Comparison of ENCODE assay signal across 13 cellular contexts in the genomic region with DNA sequence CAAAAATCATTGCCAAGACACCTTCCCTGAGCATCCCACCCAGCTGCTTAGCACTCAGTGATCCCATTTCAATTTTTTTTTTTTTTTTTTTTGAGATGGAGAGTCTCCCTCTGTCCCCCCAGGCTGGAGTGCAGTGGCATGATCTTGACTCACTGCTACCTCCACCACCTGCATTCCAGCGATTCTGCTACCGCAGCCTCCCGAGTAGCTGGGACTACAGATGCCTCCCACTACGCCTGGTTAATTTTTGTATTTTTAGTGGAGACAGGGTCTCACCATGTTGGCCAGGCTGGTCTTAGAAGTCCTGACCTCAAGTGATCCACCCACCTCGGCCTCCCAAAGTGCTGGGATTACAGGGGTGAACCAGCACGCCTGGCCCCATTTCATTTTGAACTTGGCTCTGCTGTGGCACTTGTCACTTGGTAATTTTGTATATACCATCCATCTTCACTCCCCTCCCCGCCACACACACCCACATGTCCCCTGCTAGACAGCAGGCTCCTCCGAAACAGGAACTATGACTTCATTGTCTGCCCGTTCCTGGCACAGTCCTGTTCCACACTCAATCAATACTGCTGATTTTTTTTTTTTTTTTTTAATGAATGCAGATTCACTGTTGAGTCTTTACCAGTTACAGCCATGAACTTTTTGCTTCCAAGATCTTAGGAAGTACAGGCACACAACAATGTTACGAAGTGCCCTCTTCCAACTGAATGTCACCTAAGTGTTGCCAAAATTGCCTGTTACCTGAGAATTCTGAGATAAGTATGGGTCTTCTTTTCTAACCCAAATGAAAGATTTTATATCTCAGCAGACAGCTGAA. TPM values are rescaled to one million over a fixed set of nuclear protein-coding genes. Genes with fewer than 3 reads are reported as not detected.
DNase-seq lines count a peak whose midpoint lies in the region; ATAC-seq lines count a peak whose summit lies in the region.
"Had no signal": no experiment of that assay in that cellular context is flagged by ENCODE, and none has a peak within 500 bp of the region (broad histone marks: within the 10 kb centered on the region; RNA-seq: fewer than 3 reads in every experiment).

No MANE protein-coding gene starts in this region.

- no peak overlapping the region for H3K4me3 Mint-ChIP-seq in activated T-helper 17 cell treated with anti-CD3 and anti-CD28 coated beads, Interleukin-2, amount 50 U/mL, for 72 hours
- H3K4me3 Mint-ChIP-seq: activated naive CD4-positive, alpha-beta T cell treated with anti-CD3 and anti-CD28 coated beads, Interleukin-2, amount 10 ng/mL, durations not matched to agents 7 days and 5 days had no signal

- H3K9me3 Mint-ChIP-seq in activated T-helper 17 cell treated with anti-CD3 and anti-CD28 coated beads, Interleukin-2, amount 50 U/mL, for 72 hours: no peaks in the 10 kb centered on the region
- H3K9me3 Mint-ChIP-seq: activated naive CD4-positive, alpha-beta T cell treated with anti-CD3 and anti-CD28 coated beads, Interleukin-2, amount 10 ng/mL, durations not matched to agents 7 days and 5 days had no signal

- DNase-seq in Right ventricle myocardium superior (no peak), Right ventricle myocardium inferior (ENCODE audit: missing footprints) (no peak), lung microvascular endothelial cell (ENCODE audit: low read depth in 2 of 2) (peak; percentile 50 to 58), NCI-H2029 treated with DMSO at 0.1 percent for 48 hours (lab: John Stamatoyannopoulos, UW) (no peak)
- DNase-seq: activated naive CD4-positive, alpha-beta T cell treated with anti-CD3 and anti-CD28 coated beads, Interleukin-2, amount 10 ng/mL, durations not matched to agents 7 days and 5 days; cortex of kidney; DMS79 had no signal

- peaks cover 9% of the 10 kb centered on the region for H3K4me1 Mint-ChIP-seq in activated T-helper 17 cell treated with anti-CD3 and anti-CD28 coated beads, Interleukin-2, amount 50 U/mL, for 72 hours
- H3K4me1 Mint-ChIP-seq: activated naive CD4-positive, alpha-beta T cell treated with anti-CD3 and anti-CD28 coated beads, Interleukin-2, amount 10 ng/mL, durations not matched to agents 7 days and 5 days had no signal

- ATAC-seq in Right ventricle myocardium superior (ENCODE audit: poor library complexity): peak; percentile 18
- ATAC-seq in Right ventricle myocardium inferior: no peak
- ATAC-seq in activated T-helper 17 cell treated with anti-CD3 and anti-CD28 coated beads, Interleukin-2, amount 50 U/mL, for 72 hours (replicated peaks): peak; percentile 45
- no peak for ATAC-seq in GM21367 (IDR thresholded peaks at IDR 0.05; ENCODE audit: unreplicated experiment)
- ATAC-seq in HG02981 (IDR thresholded peaks at IDR 0.05; ENCODE audit: unreplicated experiment): no peak

- H3K27ac ChIP-seq in temporal lobe (ENCODE audit: low read depth, low read length): peak overlapping the region; percentile 85
- H3K27ac ChIP-seq: parathyroid adenoma, tibial artery had no signal

- H3K27ac Mint-ChIP-seq in activated T-helper 17 cell treated with anti-CD3 and anti-CD28 coated beads, Interleukin-2, amount 50 U/mL, for 72 hours: no peak overlapping the region
- H3K27ac Mint-ChIP-seq: activated naive CD4-positive, alpha-beta T cell treated with anti-CD3 and anti-CD28 coated beads, Interleukin-2, amount 10 ng/mL, durations not matched to agents 7 days and 5 days had no signal

- peaks cover 12% of the 10 kb centered on the region for H3K36me3 Mint-ChIP-seq in activated T-helper 17 cell treated with anti-CD3 and anti-CD28 coated beads, Interleukin-2, amount 50 U/mL, for 72 hours (ENCODE audit: low read depth)

- intact Hi-C loops in Right ventricle myocardium superior (cut with DNase I) (no loop called here), Right ventricle myocardium inferior (cut with DNase I) (no loop called here)

- peaks cover 1% of the 10 kb centered on the region for H3K27me3 Mint-ChIP-seq in activated T-helper 17 cell treated with anti-CD3 and anti-CD28 coated beads, Interleukin-2, amount 50 U/mL, for 72 hours

RNA-seq across cellular contexts. Expression of a gene that starts 17.3 kb away (rescaled TPM):
- 5.5 TPM for total RNA-seq in Right ventricle myocardium superior
- 6.3 TPM for total RNA-seq in Right ventricle myocardium inferior
- 1 to 10 TPM; 5.0 to 7.8 TPM for total RNA-seq in activated T-helper 17 cell treated with anti-CD3 and anti-CD28 coated beads, Interleukin-2, amount 50 U/mL, for 72 hours
- 6.8 and 9.1 TPM in 2 replicates for total RNA-seq in lung microvascular endothelial cell
- total RNA-seq in temporal lobe: 59.5 TPM

RNA-seq across cellular contexts. Expression of a gene that starts 38.3 kb away (rescaled TPM):
- total RNA-seq in Right ventricle myocardium superior: 36.8 TPM
- total RNA-seq in Right ventricle myocardium inferior: 35.1 TPM
- 10 to 100 TPM; 27.4 to 31.3 TPM for total RNA-seq in activated T-helper 17 cell treated with anti-CD3 and anti-CD28 coated beads, Interleukin-2, amount 50 U/mL, for 72 hours
- total RNA-seq in lung microvascular endothelial cell: 4.1 and 7.3 TPM in 2 replicates
- 51.9 TPM for total RNA-seq in temporal lobe

Comparison
In these comparisons a context has a peak if more than half of its experiments do, and no peak if none do; other contexts are left out.
1. ATAC-seq: peak in Right ventricle myocardium superior (single experiment) and activated T-helper 17 cell treated with anti-CD3 and anti-CD28 coated beads, Interleukin-2, amount 50 U/mL, for 72 hours (single experiment); none in Right ventricle myocardium inferior (single experiment), GM21367 (single experiment) and HG02981 (single experiment).
2. DNase-seq: peak in lung microvascular endothelial cell (2 of 2); none in Right ventricle myocardium superior (single experiment), Right ventricle myocardium inferior (single experiment) and NCI-H2029 treated with DMSO at 0.1 percent for 48 hours (single experiment).